In genomic region chr19:11339254-11340098, GRCh38 we compare ENCODE assay signal across 8 cellular contexts. TPM values are rescaled to one million over a fixed set of nuclear protein-coding genes. Genes with fewer than 3 reads are reported as not detected.
DNase-seq lines count a peak whose midpoint lies in the region; ATAC-seq lines count a peak whose summit lies in the region.

Gene RAB3D, minus strand, starts transcription at chr19:11339657. Its CDS starts 2,258 bp downstream, at chr19:11337399.

- no peak within 1 kb of the TSS for H3K27ac Mint-ChIP-seq in activated naive CD4-positive, alpha-beta T cell treated with anti-CD3 and anti-CD28 coated beads, Interleukin-2, amount 10 ng/mL, durations not matched to agents 7 days and 5 days

- peaks cover 7% of the 10 kb centered on the region for H3K27me3 Mint-ChIP-seq in activated naive CD4-positive, alpha-beta T cell treated with anti-CD3 and anti-CD28 coated beads, Interleukin-2, amount 10 ng/mL, durations not matched to agents 7 days and 5 days

- ATAC-seq in GM19452 (IDR thresholded peaks at IDR 0.05; ENCODE audit: unreplicated experiment): peak; percentile 60

- peak within 1 kb of the TSS; percentile 76 for H3K14ac ChIP-seq in neuronal stem cell (ENCODE audit: low read length)

- H2AFZ ChIP-seq in neuronal stem cell (ENCODE audit: low read length): peak within 1 kb of the TSS; percentile 98

- no peaks in the 10 kb centered on the region for H3K9me3 Mint-ChIP-seq in activated naive CD4-positive, alpha-beta T cell treated with anti-CD3 and anti-CD28 coated beads, Interleukin-2, amount 10 ng/mL, durations not matched to agents 7 days and 5 days

- no peak within 1 kb of the TSS for H3K27ac ChIP-seq in neuronal stem cell (replicated peaks; ENCODE audit: low read length)

- H3K9me3 ChIP-seq in neuronal stem cell (replicated peaks in 1 of 2; ENCODE audit: control insufficient read depth in 2 of 2, insufficient read depth in 1 of 2, low read depth in 1 of 2, low read length in 2 of 2): no peaks in the 10 kb centered on the region

- CTCF ChIA-PET in activated naive CD4-positive, alpha-beta T cell treated with anti-CD3 and anti-CD28 coated beads, Interleukin-2, amount 10 ng/mL, durations not matched to agents 7 days and 5 days (lab: Charles Lee): interaction anchor here (0.8 to 1.2 kb wide), 2 partner anchors 97 to 201 kb away, joined by 3 to 5 read pairs; no protein-coding TSS in a partner anchor

- H3K4me1 ChIP-seq in neuronal stem cell (ENCODE audit: control insufficient read depth in 2 of 2, insufficient read depth in 1 of 2, low read depth in 1 of 2, low read length in 2 of 2): peaks cover 2 to 6% of the 10 kb centered on the region in 2 donors

- H3K36me3 ChIP-seq in neuronal stem cell (replicated peaks in 1 of 2; ENCODE audit: control insufficient read depth in 2 of 2, insufficient read depth in 2 of 2, low read length in 2 of 2): peaks cover 7 to 16% of the 10 kb centered on the region in 2 donors

- H3K4me2 ChIP-seq in neuronal stem cell (ENCODE audit: insufficient read depth, low read length, poor library complexity, severe bottlenecking): peak within 1 kb of the TSS; percentile 85

- H3K18ac ChIP-seq in neuronal stem cell (ENCODE audit: low read length): peak within 1 kb of the TSS; percentile 84

- H3K4me3 Mint-ChIP-seq in activated naive CD4-positive, alpha-beta T cell treated with anti-CD3 and anti-CD28 coated beads, Interleukin-2, amount 10 ng/mL, durations not matched to agents 7 days and 5 days: peak within 1 kb of the TSS; percentile 70

- no peak within 1 kb of the TSS for H4K91ac ChIP-seq in neuronal stem cell (ENCODE audit: low read depth, low read length, poor library complexity)

- H3K9ac ChIP-seq in neuronal stem cell (ENCODE audit: low read depth, low read length, poor library complexity): peak within 1 kb of the TSS; percentile 87

- H2BK12ac ChIP-seq in neuronal stem cell (ENCODE audit: low read length): peak within 1 kb of the TSS; percentile 82

- no peak within 1 kb of the TSS for H3K4ac ChIP-seq in neuronal stem cell (ENCODE audit: low read length)

- H3K23ac ChIP-seq in neuronal stem cell (ENCODE audit: low read depth, low read length, poor library complexity): peak within 1 kb of the TSS; percentile 81

- DNase-seq in Ammon's horn (ENCODE audit: low spot score): peak; percentile 93
- peak; percentile 95 for DNase-seq in MV-4-11 (lab: John Stamatoyannopoulos, UW)
- peak; percentile 87 for DNase-seq in SK-N-DZ (ENCODE audit: low spot score)
- peak; percentile 88 for DNase-seq in activated naive CD4-positive, alpha-beta T cell treated with anti-CD3 and anti-CD28 coated beads, Interleukin-2, amount 10 ng/mL, durations not matched to agents 7 days and 5 days
- DNase-seq in germinal center (ENCODE audit: low spot score): peak; percentile 93
- peak; percentile 86 for DNase-seq in neuronal stem cell (ENCODE audit: low spot score)
- DNase-seq in stromal cell of bone marrow (ENCODE audit: low read depth): peak; percentile 64

- peak within 1 kb of the TSS; percentile 63 to 82 for H3K4me3 ChIP-seq in neuronal stem cell (ENCODE audit: low read length in 2 of 2)

- peak within 1 kb of the TSS; percentile 6 for H2BK15ac ChIP-seq in neuronal stem cell (ENCODE audit: low read length)

- no peak within 1 kb of the TSS for H4K8ac ChIP-seq in neuronal stem cell (ENCODE audit: low read depth, low read length)

- peaks cover 16% of the 10 kb centered on the region for H3K36me3 Mint-ChIP-seq in activated naive CD4-positive, alpha-beta T cell treated with anti-CD3 and anti-CD28 coated beads, Interleukin-2, amount 10 ng/mL, durations not matched to agents 7 days and 5 days

- no peak within 1 kb of the TSS for H2BK120ac ChIP-seq in neuronal stem cell (ENCODE audit: low read depth, low read length)

- H3K4me1 Mint-ChIP-seq in activated naive CD4-positive, alpha-beta T cell treated with anti-CD3 and anti-CD28 coated beads, Interleukin-2, amount 10 ng/mL, durations not matched to agents 7 days and 5 days: peaks cover 30% of the 10 kb centered on the region

- peak within 1 kb of the TSS; percentile 60 for H2AK5ac ChIP-seq in neuronal stem cell (ENCODE audit: low read depth, low read length)

- WGBS in neuronal stem cell (ENCODE audit: extremely low coverage in 2 of 2, insufficient read length in 2 of 2, insufficient replicate concordance in 1 of 2), 2 donors: no CpG with 5 or more reads among the region's 53 CpGs

- H3K79me1 ChIP-seq in neuronal stem cell (ENCODE audit: low read depth, low read length): no peaks in the 10 kb centered on the region

- peaks cover 0 to 7% (median 0%) of the 10 kb centered on the region in 3 experiments for H3K27me3 ChIP-seq in neuronal stem cell (ENCODE audit: control insufficient read depth in 3 of 3, insufficient read depth in 3 of 3, low read depth in 1 of 3, low read length in 3 of 3)

- no peak within 1 kb of the TSS for H2BK5ac ChIP-seq in neuronal stem cell (ENCODE audit: low read length)

RNA-seq across cellular contexts. Expression of gene RAB3D, which starts in this region (rescaled TPM):
- 4.5 and 6.4 TPM in 2 replicates for polyA plus RNA-seq in SK-N-DZ (2014; cell fraction: cytosol; rRNA removed)
- polyA plus RNA-seq in SK-N-DZ (2014; cell fraction: nucleus; rRNA removed): 1.8 and 3.1 TPM in 2 replicates
- polyA plus RNA-seq in neuronal stem cell (2013, experiment 1 of 2): 4.3 TPM
- polyA plus RNA-seq in neuronal stem cell (2013, experiment 2 of 2): 4.7 TPM
